ENCODE assay signal across 8 cellular contexts in the genomic region with DNA sequence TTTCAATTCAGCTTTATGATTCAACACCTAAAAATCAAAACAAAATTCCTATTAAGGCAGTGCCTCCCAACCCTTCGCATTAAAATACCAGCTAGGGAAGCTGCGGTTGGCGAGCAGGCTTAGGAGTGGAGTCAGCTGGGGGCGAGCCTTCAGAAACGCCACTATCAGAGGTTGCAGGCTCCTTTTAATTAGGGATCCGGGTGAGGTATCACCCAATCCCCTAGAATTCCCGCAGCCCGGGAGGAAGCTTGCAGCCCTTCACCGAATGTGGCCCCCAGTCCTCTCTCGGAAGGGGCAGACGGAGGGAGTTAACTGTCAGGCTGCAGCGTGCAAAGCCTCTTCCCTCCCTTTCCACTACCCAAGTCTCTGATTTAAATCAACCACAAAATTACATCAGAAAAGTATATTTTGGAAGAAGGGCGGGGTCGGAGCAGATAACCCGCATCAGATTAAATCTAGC. TPM values are rescaled to one million over a fixed set of nuclear protein-coding genes. Genes with fewer than 3 reads are reported as not detected.
A peak's percentile ranks its signal among the peaks of the same experiment; 100 is the strongest.
DNase-seq lines count a peak whose midpoint lies in the region; FAIRE-seq and TF ChIP-seq lines count a peak whose summit lies in the region.

No MANE protein-coding gene starts in this region.

- H3K4ac ChIP-seq in mesendoderm (ENCODE audit: low read depth, low read length): no peak overlapping the region

- H3K27me3 ChIP-seq in HUES6 (ENCODE audit: control insufficient read depth, insufficient read depth, low read length): peaks cover 64% of the 10 kb centered on the region
- H3K27me3 ChIP-seq in mesendoderm (ENCODE audit: insufficient read depth, low read length, poor library complexity): no peaks in the 10 kb centered on the region

- DNase-seq in astrocyte of the cerebellum (ENCODE audit: low read depth): peak; percentile 68
- peak; percentile 31 for DNase-seq in mesendoderm
- DNase-seq in frontal cortex (ENCODE audit: low spot score in 2 of 2): no peak
- DNase-seq in activated gamma-delta T cell treated with Interleukin-2 at 50 U/mL for 16 hours: no peak
- DNase-seq in GM12891 (ENCODE audit: insufficient read length, low spot score): no peak
- no peak for DNase-seq in NCI-H146 (lab: John Stamatoyannopoulos, UW)

- H3K79me2 ChIP-seq in mesendoderm (ENCODE audit: control insufficient read depth, insufficient read depth, low read length): peaks cover 30% of the 10 kb centered on the region

- H3K27ac ChIP-seq in C4-2B (peak overlapping the region; percentile 97), HUES6 (ENCODE audit: low read depth, low read length) (no peak overlapping the region), mesendoderm (ENCODE audit: low read depth, low read length) (no peak overlapping the region)

- no peak overlapping the region for H2BK5ac ChIP-seq in mesendoderm (ENCODE audit: low read length)

- peak overlapping the region; percentile 19 for H3K56ac ChIP-seq in mesendoderm (ENCODE audit: low read length)

- H2BK15ac ChIP-seq in mesendoderm (replicated peaks; ENCODE audit: low read depth): no peak overlapping the region

- in situ Hi-C loops in astrocyte of the cerebellum (cut with HindIII; ENCODE audit: low sequenced_read_pairs): no loop called here

- TF ChIP-seq CTCF in C4-2B (conservative IDR thresholded peaks at IDR 0.05) (no peak), astrocyte of the cerebellum (IDR thresholded peaks at IDR 0.05; ENCODE audit: low read depth, low read length, missing control alignments) (no peak)

- H4K5ac ChIP-seq in mesendoderm (ENCODE audit: low read length): no peak overlapping the region

- no peak overlapping the region for H2AK5ac ChIP-seq in mesendoderm (ENCODE audit: low read length)

- H3K23ac ChIP-seq in mesendoderm (ENCODE audit: low read length): peak overlapping the region; percentile 67

- H3K4me1 ChIP-seq in HUES6 (ENCODE audit: control insufficient read depth, insufficient read depth, low read length) (peaks cover 33% of the 10 kb centered on the region), mesendoderm (ENCODE audit: control insufficient read depth, low read depth, low read length) (peaks cover 6% of the 10 kb centered on the region)

- no peak overlapping the region for H2BK120ac ChIP-seq in mesendoderm (ENCODE audit: low read depth, low read length)

- no peak for TF ChIP-seq POLR2A in GM12891 (IDR thresholded peaks at IDR 0.05; ENCODE audit: low read depth, low read length)

- no peak overlapping the region for H3K18ac ChIP-seq in mesendoderm (ENCODE audit: low read length)

- H3K4me3 ChIP-seq in HUES6 (ENCODE audit: low read depth, low read length) (peak overlapping the region; percentile 77), astrocyte of the cerebellum (ENCODE audit: low read depth, low read length) (peak overlapping the region; percentile 63), mesendoderm (ENCODE audit: low read length) (peak overlapping the region; percentile 57)

- WGBS in mesendoderm (ENCODE audit: extremely low coverage, insufficient coverage, low lambda C conversion rate): no CpG with 5 or more reads among the region's 15 CpGs

- peaks cover 47% of the 10 kb centered on the region for H3K36me3 ChIP-seq in HUES6 (ENCODE audit: control insufficient read depth, insufficient read depth, low read length)
- peaks cover 5% of the 10 kb centered on the region for H3K36me3 ChIP-seq in mesendoderm (ENCODE audit: control insufficient read depth, insufficient read depth, low read length)

- H3K9ac ChIP-seq in HUES6 (ENCODE audit: low read length) (peak overlapping the region; percentile 84), mesendoderm (ENCODE audit: low read length) (peak overlapping the region; percentile 73)

- H4K8ac ChIP-seq in mesendoderm (ENCODE audit: low read depth, low read length): no peak overlapping the region

- H3K9me3 ChIP-seq in HUES6 (ENCODE audit: control insufficient read depth, insufficient read depth, low read depth, low read length): no peaks in the 10 kb centered on the region

- peaks cover 6% of the 10 kb centered on the region for H3K79me1 ChIP-seq in mesendoderm (ENCODE audit: low read length)

- peak overlapping the region; percentile 73 for H3K4me2 ChIP-seq in mesendoderm (ENCODE audit: low read length)

- FAIRE-seq in frontal cortex (lab: Jason Lieb, UNC): no peak
- no peak for FAIRE-seq in GM12891 (lab: Jason Lieb, UNC)

TF ChIP-seq in GM12891, 5 proteins besides CTCF, POLR2A, EP300 and RAD21:
- TF ChIP-seq PAX5 (IDR thresholded peaks at IDR 0.05; ENCODE audit: insufficient read depth, low read length, severe bottlenecking): no peak
- no peak for TF ChIP-seq SPI1 (IDR thresholded peaks at IDR 0.05; ENCODE audit: low read depth, low read length)
- TF ChIP-seq TAF1 (IDR thresholded peaks at IDR 0.05; ENCODE audit: low read depth, low read length): no peak
- TF ChIP-seq POLR2AphosphoS5 (IDR thresholded peaks at IDR 0.05; ENCODE audit: low read depth, low read length): no peak
- no peak for TF ChIP-seq POU2F2 (IDR thresholded peaks at IDR 0.05; ENCODE audit: low read depth, low read length)

RNA-seq across cellular contexts. Expression of gene STC2, which starts 1.7 kb away (rescaled TPM):
- polyA plus RNA-seq in mesendoderm (2013, experiment 1 of 2): 23.3 TPM
- 24.9 TPM for polyA plus RNA-seq in mesendoderm (2013, experiment 2 of 2)
- total RNA-seq in frontal cortex: 0.82 TPM
- polyA plus RNA-seq in GM12891 (2012; ENCODE audit: low read depth, missing spikeins): 12.0 TPM

Comparison
In these comparisons a context has a peak if more than half of its experiments do, and no peak if none do; other contexts are left out.
1. DNase-seq: peak in astrocyte of the cerebellum (single experiment) and mesendoderm (single experiment); none in frontal cortex (0 of 2), activated gamma-delta T cell treated with Interleukin-2 at 50 U/mL for 16 hours (single experiment), GM12891 (single experiment) and NCI-H146 (single experiment).
2. Peak in every context shown above with its lines, with median percentiles within 50 percentile points of each other: H3K4me3 ChIP-seq.